10 cellular contexts compared by ENCODE assay signal in genomic region chr9:115814081-115814480, GRCh38.
"Had no signal": no experiment of that assay in that cellular context is flagged by ENCODE, and none has a peak within 500 bp of the region (broad histone marks: within the 10 kb centered on the region; RNA-seq: fewer than 3 reads in every experiment).

No MANE protein-coding gene starts in this region.

- H2AFZ ChIP-seq: GM23248, GM23338 had no signal

- ATAC-seq: GM23338, HCT116 had no signal

- H3K4me2 ChIP-seq: GM23338 had no signal

- H3K27ac ChIP-seq: GM23248 had no signal

- H3K4me3 ChIP-seq: GM23248, GM23338, HAP-1 had no signal

- FAIRE-seq: H1 had no signal

- H3K4me1 ChIP-seq: HAP-1 had no signal

- H3K9me3 ChIP-seq: HAP-1 had no signal

- DNase-seq: GM23248, GOT3, H7, H9, HCEC 1CT, HFFc6 had no signal

- H3K36me3 ChIP-seq: HAP-1 had no signal

- H3K9ac ChIP-seq: GM23248 had no signal
